ENCODE assay signal across 20 cellular contexts in genomic region chr7:23276947-23277346, GRCh38. TPM values are rescaled to one million over a fixed set of nuclear protein-coding genes. Genes with fewer than 3 reads are reported as not detected.
"Had no signal": no experiment of that assay in that cellular context is flagged by ENCODE, and none has a peak within 500 bp of the region (broad histone marks: within the 10 kb centered on the region; RNA-seq: fewer than 3 reads in every experiment).

No MANE protein-coding gene starts in this region.

- H3K36me3 ChIP-seq: prostate gland, uterus had no signal

- H3K4me2 ChIP-seq: smooth muscle cell had no signal

- H3K27me3 ChIP-seq: foreskin keratinocyte, tibial nerve, uterus had no signal

- H3K27ac Mint-ChIP-seq: activated B cell treated with CpG ODN at 0.5 μM for 24 hours; activated naive CD4-positive, alpha-beta T cell treated with anti-CD3 and anti-CD28 coated beads for 36 hours; activated T-helper 2 cell treated with anti-CD3 and anti-CD28 coated beads, Interferon-gamma antibody, Interleukin-2, Interleukin-4, amounts not matched to agents 10 μg/mL and 5 μg/mL and 100 μg/mL, durations not matched to agents 14 hours and 24 hours and 36 hours; dendritic cell treated with granulocyte-macrophage colony-stimulating factor and Interleukin-4, amounts not matched to agents 40 ng/mL and 50 ng/mL, for 4 days; natural killer cell had no signal

- H3K36me3 Mint-ChIP-seq: natural killer cell had no signal

- H3K9me3 Mint-ChIP-seq: activated B cell treated with CpG ODN at 0.5 μM for 24 hours; activated naive CD4-positive, alpha-beta T cell treated with anti-CD3 and anti-CD28 coated beads for 36 hours; activated T-helper 2 cell treated with anti-CD3 and anti-CD28 coated beads, Interferon-gamma antibody, Interleukin-2, Interleukin-4, amounts not matched to agents 10 μg/mL and 5 μg/mL and 100 μg/mL, durations not matched to agents 14 hours and 24 hours and 36 hours; dendritic cell treated with granulocyte-macrophage colony-stimulating factor and Interleukin-4, amounts not matched to agents 40 ng/mL and 50 ng/mL, for 4 days; natural killer cell had no signal

- FAIRE-seq: bronchial epithelial cell, kidney had no signal

- H3K4me3 Mint-ChIP-seq: activated B cell treated with CpG ODN at 0.5 μM for 24 hours; activated naive CD4-positive, alpha-beta T cell treated with anti-CD3 and anti-CD28 coated beads for 36 hours; dendritic cell treated with granulocyte-macrophage colony-stimulating factor and Interleukin-4, amounts not matched to agents 40 ng/mL and 50 ng/mL, for 4 days; natural killer cell had no signal

- H3K27me3 Mint-ChIP-seq: activated B cell treated with CpG ODN at 0.5 μM for 24 hours had no signal

- H3K9me3 ChIP-seq: left ventricle myocardium inferior, prostate gland, tibial nerve, uterus had no signal

- H3K4me1 ChIP-seq: foreskin keratinocyte, prostate gland, tibial nerve, uterus had no signal

- H3K4me3 ChIP-seq: left ventricle myocardium inferior, prostate gland, smooth muscle cell, tibial nerve, uterus had no signal

- H3K27ac ChIP-seq: foreskin keratinocyte, left ventricle myocardium inferior, prostate gland, tibial nerve, uterus had no signal

- DNase-seq: activated B cell treated with CpG ODN at 0.5 μM for 24 hours; activated CD4-positive, alpha-beta T cell treated with anti-CD3 and anti-CD28 coated beads, Interleukin-2, amount 50 U/mL, for 1 hour; effector memory CD4-positive, alpha-beta T cell; glutamatergic neuron; kidney; left ventricle myocardium inferior; natural killer cell; occipital lobe; right cardiac atrium; stimulated activated CD4-positive, alpha-beta T cell treated with anti-CD3 and anti-CD28 coated beads, Interleukin-4, amount 100 ng/mL, for 4 hours; stimulated activated CD8-positive, alpha-beta memory T cell treated with anti-CD3 and anti-CD28 coated beads, Interleukin-4, amount 100 ng/mL, for 48 hours; uterus had no signal

RNA-seq across cellular contexts. Expression of gene GPNMB, which starts 30.4 kb away (rescaled TPM):
- total RNA-seq: natural killer cell had no signal
